In genomic region chr7:4747013-4747412, GRCh38 we compare ENCODE assay signal across 9 cellular contexts. TPM values are rescaled to one million over a fixed set of nuclear protein-coding genes. Genes with fewer than 3 reads are reported as not detected.
DNase-seq lines count a peak whose midpoint lies in the region; TF ChIP-seq lines count a peak whose summit lies in the region.
"Had no signal": no experiment of that assay in that cellular context is flagged by ENCODE, and none has a peak within 500 bp of the region (broad histone marks: within the 10 kb centered on the region; RNA-seq: fewer than 3 reads in every experiment).

No MANE protein-coding gene starts in this region.

- H2AK5ac ChIP-seq in neuronal stem cell (ENCODE audit: low read depth, low read length): no peak overlapping the region

- DNase-seq in A673 (ENCODE audit: low spot score): no peak
- no peak for DNase-seq in dorsolateral prefrontal cortex
- DNase-seq in neuronal stem cell (ENCODE audit: low spot score): no peak
- no peak for DNase-seq in ovary
- DNase-seq in DMS53 (lab: John Stamatoyannopoulos, UW): no peak
- no peak for DNase-seq in GM10248 (ENCODE audit: extremely low spot score)
- no peak for DNase-seq in NCI-H510A (lab: John Stamatoyannopoulos, UW)
- DNase-seq: NCI-H2171 treated with DMSO at 0.1 percent for 48 hours had no signal

- TF ChIP-seq EP300 in ovary (IDR thresholded peaks at IDR 0.05): no peak

- H3K27ac ChIP-seq in A673 (ENCODE audit: low read depth, low read length, poor library complexity, severe bottlenecking) (peak overlapping the region; percentile 89), KOPT-K1 (ENCODE audit: low read depth, low read length, poor library complexity, severe bottlenecking) (peak overlapping the region; percentile 78), dorsolateral prefrontal cortex (peak overlapping the region in 53 of 59 donors; percentile 0 to 99 (median 97)), neuronal stem cell (replicated peaks; ENCODE audit: low read length) (no peak overlapping the region), ovary (peak overlapping the region in 1 of 2 donors; percentile 80)

- H3K27me3 ChIP-seq in A673 (replicated peaks; ENCODE audit: insufficient read depth, low read depth, low read length, poor library complexity) (no peaks in the 10 kb centered on the region), dorsolateral prefrontal cortex (no peaks in the 10 kb centered on the region), neuronal stem cell (ENCODE audit: control insufficient read depth in 3 of 3, insufficient read depth in 3 of 3, low read depth in 1 of 3, low read length in 3 of 3) (no peaks in the 10 kb centered on the region), ovary (no peaks in the 10 kb centered on the region)

- no peak overlapping the region for H2BK120ac ChIP-seq in neuronal stem cell (ENCODE audit: low read depth, low read length)

- H3K4ac ChIP-seq in neuronal stem cell (ENCODE audit: low read length): no peak overlapping the region

- TF ChIP-seq CTCF in A673 (conservative IDR thresholded peaks at IDR 0.05; ENCODE audit: low read depth, low read length) (no peak), dorsolateral prefrontal cortex (IDR thresholded peaks at IDR 0.05 in 54 of 56, conservative IDR thresholded peaks at IDR 0.05 in 2 of 56; ENCODE audit: low read depth in 1 of 56, partially characterized antibody in 56 of 56) (no peak), ovary (IDR thresholded peaks at IDR 0.05) (no peak), GM10248 (IDR thresholded peaks at IDR 0.05; ENCODE audit: control extremely low read depth, extremely low read depth, low read depth, missing control alignments) (no peak)

- no peak overlapping the region for H3K4me2 ChIP-seq in neuronal stem cell (ENCODE audit: insufficient read depth, low read length, poor library complexity, severe bottlenecking)

- no CpG with 5 or more reads among the region's 22 CpGs for WGBS in neuronal stem cell (ENCODE audit: extremely low coverage in 2 of 2, insufficient read length in 2 of 2, insufficient replicate concordance in 1 of 2), 2 donors
- 85 to 93% (median 90%) methylated on average over 22 of the region's 22 CpGs for whole genome bisulfite sequencing in ovary, 3 donors

- no peak overlapping the region for H2BK5ac ChIP-seq in neuronal stem cell (ENCODE audit: low read length)

- intact Hi-C loops in A673 (cut with micrococcal nuclease; ENCODE audit: unreplicated experiment): loop anchor here (5.0 kb wide), 2 partner anchors 55 to 120 kb away; no protein-coding TSS in a partner anchor
- intact Hi-C loops in dorsolateral prefrontal cortex (cut with DNase I): no loop called here
- intact Hi-C loops in ovary (cut with DNase I): loop anchor here in 2 of 4 donors (5.0 to 10.0 kb wide), 3 partner anchors 62 to 135 kb away; partner anchors contain the start of gene FOXK1 (in 2 of the 2)

- POLR2A ChIA-PET in A673 (lab: Charles Lee; ENCODE audit: low non-redundant PET) (interaction anchor here (0.5 kb wide), 1 partner anchor 186 kb away, joined by 11 read pairs; no protein-coding TSS in a partner anchor), GM10248 (lab: Yijun Ruan, JAX) (no interaction called here)

- TF ChIP-seq POLR2A in ovary (IDR thresholded peaks at IDR 0.05): no peak

- H3K14ac ChIP-seq in neuronal stem cell (ENCODE audit: low read length): no peak overlapping the region

- H3K9ac ChIP-seq in neuronal stem cell (ENCODE audit: low read depth, low read length, poor library complexity): peak overlapping the region; percentile 40

- H3K9me3 ChIP-seq in A673 (ENCODE audit: low read depth, low read length, poor library complexity, severe bottlenecking) (no peaks in the 10 kb centered on the region), KOPT-K1 (ENCODE audit: insufficient read depth, low read length, poor library complexity, severe bottlenecking) (no peaks in the 10 kb centered on the region), neuronal stem cell (replicated peaks in 1 of 2; ENCODE audit: control insufficient read depth in 2 of 2, insufficient read depth in 1 of 2, low read depth in 1 of 2, low read length in 2 of 2) (no peaks in the 10 kb centered on the region), ovary (no peaks in the 10 kb centered on the region)

- H3K36me3 ChIP-seq in A673 (ENCODE audit: insufficient read depth, low read length, poor library complexity, severe bottlenecking): peaks cover 27% of the 10 kb centered on the region
- H3K36me3 ChIP-seq in KOPT-K1 (ENCODE audit: insufficient read depth, low read length): peaks cover 60% of the 10 kb centered on the region
- H3K36me3 ChIP-seq in neuronal stem cell (replicated peaks in 1 of 2; ENCODE audit: control insufficient read depth in 2 of 2, insufficient read depth in 2 of 2, low read length in 2 of 2): peaks cover 7 to 55% of the 10 kb centered on the region in 2 donors
- no peaks in the 10 kb centered on the region for H3K36me3 ChIP-seq in ovary

- no peak overlapping the region for H4K91ac ChIP-seq in neuronal stem cell (ENCODE audit: low read depth, low read length, poor library complexity)

- H3K23ac ChIP-seq in neuronal stem cell (ENCODE audit: low read depth, low read length, poor library complexity): peak overlapping the region; percentile 73

- H2BK15ac ChIP-seq in neuronal stem cell (ENCODE audit: low read length): peak overlapping the region; percentile 38

- peak overlapping the region; percentile 31 for H4K8ac ChIP-seq in neuronal stem cell (ENCODE audit: low read depth, low read length)

- BruUV-seq in A673 (replicated peaks; lab: Mats Ljungman, UMichigan): no TSS peak

- H3K4me3 ChIP-seq in A673 (ENCODE audit: low read depth, low read length, poor library complexity, severe bottlenecking) (no peak overlapping the region), dorsolateral prefrontal cortex (peak overlapping the region in 1 of 59 donors; percentile 13), neuronal stem cell (ENCODE audit: low read length in 2 of 2) (no peak overlapping the region), ovary (no peak overlapping the region)

- CTCF ChIA-PET in A673 (lab: Charles Lee) (no interaction called here), GM10248 (lab: Yijun Ruan, JAX) (interaction anchor here (1.0 to 5.7 kb wide), 7 partner anchors 8 to 40 kb away, joined by 3 to 22 read pairs (median 3); no protein-coding TSS in a partner anchor)

- no peak overlapping the region for H2BK12ac ChIP-seq in neuronal stem cell (ENCODE audit: low read length)

- peak overlapping the region; percentile 46 for H3K18ac ChIP-seq in neuronal stem cell (ENCODE audit: low read length)

- peaks cover 12% of the 10 kb centered on the region for H3K79me1 ChIP-seq in neuronal stem cell (ENCODE audit: low read depth, low read length)

- H3K4me1 ChIP-seq in A673 (ENCODE audit: insufficient read depth, low read length, poor library complexity, severe bottlenecking) (peaks cover 22% of the 10 kb centered on the region), neuronal stem cell (ENCODE audit: control insufficient read depth in 2 of 2, insufficient read depth in 1 of 2, low read depth in 1 of 2, low read length in 2 of 2) (peaks cover 8 to 9% of the 10 kb centered on the region in 2 donors), ovary (ENCODE audit: insufficient read depth) (peaks cover 13% of the 10 kb centered on the region)

- no peak overlapping the region for H2AFZ ChIP-seq in neuronal stem cell (ENCODE audit: low read length)

RNA-seq across cellular contexts. Expression of gene AP5Z1, which starts 28.4 kb away (rescaled TPM):
- 31.9 and 35.6 TPM in 2 replicates for total RNA-seq in A673 (2021)
- total RNA-seq in dorsolateral prefrontal cortex: 10 to 100 TPM; 24.1 to 55.6 (median 34.6) TPM
- 6.0 TPM for polyA plus RNA-seq in neuronal stem cell (2013, experiment 1 of 2)
- polyA plus RNA-seq in neuronal stem cell (2013, experiment 2 of 2): 6.1 TPM
- 10 to 100 TPM; 16.3 to 37.3 (median 23.1) TPM for total RNA-seq in ovary
- polyA plus RNA-seq in ovary: 10 to 100 TPM in 1 of 2 donors, 1 to 10 TPM in 1; 2.4 to 26.4 TPM
